Comparison of ENCODE assay signal across 1 cellular context in the genomic region with DNA sequence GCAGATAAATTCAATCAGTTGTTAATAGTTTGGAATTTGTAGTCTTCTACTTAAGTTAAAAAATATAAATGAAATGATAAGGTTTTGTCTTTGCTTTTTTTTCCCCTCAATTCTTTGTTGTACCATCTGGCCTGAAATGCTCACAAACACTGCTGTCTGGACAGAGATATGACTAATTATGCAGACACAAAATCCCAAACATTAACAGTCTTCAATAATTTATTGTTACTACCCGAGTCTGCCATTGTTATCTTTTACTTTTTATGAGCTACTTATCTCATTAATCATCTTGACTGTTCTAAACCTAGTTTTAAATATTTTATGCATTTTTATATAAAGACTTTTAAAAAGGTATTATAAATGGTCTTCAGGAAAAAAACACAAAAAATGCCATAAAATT.
TF ChIP-seq lines count a peak whose summit lies in the region.

No MANE protein-coding gene starts in this region.

TF ChIP-seq in GM23338, 12 proteins besides CTCF, POLR2A, EP300 and RAD21 (continued from another document):
- TF ChIP-seq ZNF462 (CRISPR knock-in tag; IDR thresholded peaks at IDR 0.05), result no peak
- no peak for TF ChIP-seq EZH2phosphoT487 (IDR thresholded peaks at IDR 0.05; ENCODE audit: unreplicated experiment)
- no peak for TF ChIP-seq ZNF331 (CRISPR knock-in tag; IDR thresholded peaks at IDR 0.05; ENCODE audit: low read depth)
- TF ChIP-seq REST (IDR thresholded peaks at IDR 0.05; ENCODE audit: unreplicated experiment), result no peak
